7 cellular contexts compared by ENCODE assay signal in the genomic region with DNA sequence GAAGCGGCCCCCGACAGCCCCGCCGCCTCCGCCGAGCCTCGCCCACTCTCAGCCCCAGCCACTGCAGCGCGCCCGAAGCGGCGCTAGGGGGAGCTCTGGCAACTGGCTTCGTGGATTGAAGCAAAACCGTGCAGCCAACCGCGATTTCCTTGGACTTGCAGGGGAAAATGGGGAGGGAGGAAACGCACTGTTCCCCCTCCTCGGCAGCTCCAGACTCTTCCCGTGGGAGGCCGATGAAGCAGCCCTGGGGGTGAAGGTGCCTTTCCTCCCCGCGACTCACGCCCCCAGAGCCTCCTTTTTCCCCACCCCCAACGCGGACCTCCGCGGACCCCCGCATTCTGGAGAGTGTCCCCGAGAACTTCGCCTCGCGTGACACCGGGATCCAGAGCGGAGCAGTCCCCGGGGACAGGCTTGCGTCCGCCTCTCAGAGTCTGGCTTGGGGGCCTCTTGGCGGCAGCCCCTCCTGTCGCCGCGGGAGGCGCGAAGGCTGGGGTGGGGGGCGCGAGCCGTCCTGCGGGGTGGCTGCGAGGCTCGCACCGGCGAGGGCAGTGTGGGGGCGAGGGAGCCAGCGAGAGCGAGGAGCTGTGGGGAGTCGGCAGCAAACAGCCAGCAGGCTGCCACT. TPM values are rescaled to one million over a fixed set of nuclear protein-coding genes. Genes with fewer than 3 reads are reported as not detected.
DNase-seq lines count a peak whose midpoint lies in the region; ATAC-seq, FAIRE-seq and TF ChIP-seq lines count a peak whose summit lies in the region.

No MANE protein-coding gene starts in this region.

- H3K27ac ChIP-seq in sigmoid colon, result peak overlapping the region; percentile 97 to 99 (median 98)

- no peak for TF ChIP-seq POLR2A in GM12891 (IDR thresholded peaks at IDR 0.05; ENCODE audit: low read depth, low read length)
- TF ChIP-seq POLR2A in sigmoid colon (IDR thresholded peaks at IDR 0.05), result peak in 1 of 2 donors; percentile 19

- H3K4me1 ChIP-seq in iPS-15b (ENCODE audit: control insufficient read depth, insufficient read depth, low read length), result peaks cover 7% of the 10 kb centered on the region
- H3K4me1 ChIP-seq in sigmoid colon, result peaks cover 0 to 39% (median 25%) of the 10 kb centered on the region in 4 donors

- peak; percentile 82 for FAIRE-seq in GM12891 (lab: Jason Lieb, UNC)

- TF ChIP-seq CTCF in brain (conservative IDR thresholded peaks at IDR 0.05) (peak; percentile 86 to 96), sigmoid colon (IDR thresholded peaks at IDR 0.05) (peak; percentile 94 to 98 (median 96))

- H3K9me3 Mint-ChIP-seq in brain, result peaks cover 0 to 9% (median 0%) of the 10 kb centered on the region in 5 experiments

- intact Hi-C loops in sigmoid colon (cut with DNase I), result loop anchor here (1.0 to 2.0 kb wide), 3 partner anchors 239 to 436 kb away; no protein-coding TSS in a partner anchor

- peaks cover 44% of the 10 kb centered on the region for H3K27me3 ChIP-seq in iPS-15b (ENCODE audit: control insufficient read depth, insufficient read depth, low read length)
- H3K27me3 ChIP-seq in sigmoid colon, result no peaks in the 10 kb centered on the region

- H3K36me3 Mint-ChIP-seq in brain, result no peaks in the 10 kb centered on the region

- no peaks in the 10 kb centered on the region for H3K9me3 ChIP-seq in iPS-15b (ENCODE audit: control insufficient read depth, insufficient read depth, low read length)
- H3K9me3 ChIP-seq in sigmoid colon, result no peaks in the 10 kb centered on the region

- DNase-seq in GM12891 (ENCODE audit: insufficient read length, low spot score), result peak; percentile 87
- peak; percentile 30 for DNase-seq in NCI-H2081 treated with DMSO at 0.1 percent for 48 hours (lab: John Stamatoyannopoulos, UW)
- DNase-seq in UCSD-AML1 (lab: John Stamatoyannopoulos, UW; ENCODE audit: unreplicated experiment), result peak; percentile 86
- peak; percentile 97 for DNase-seq in sigmoid colon

- peaks cover 11% of the 10 kb centered on the region for H3K27me3 Mint-ChIP-seq in brain

- H3K4me1 Mint-ChIP-seq in brain, result peaks cover 35% of the 10 kb centered on the region

- H3K4me3 Mint-ChIP-seq in brain, result peak overlapping the region; percentile 92 to 94 (median 94)

- H3K36me3 ChIP-seq in iPS-15b (ENCODE audit: control insufficient read depth, insufficient read depth, low read length) (no peaks in the 10 kb centered on the region), sigmoid colon (no peaks in the 10 kb centered on the region)

- no peak for ATAC-seq in HG03460 (IDR thresholded peaks at IDR 0.05; ENCODE audit: unreplicated experiment)

- H3K9ac ChIP-seq in iPS-15b (ENCODE audit: low read depth, low read length), result peak overlapping the region; percentile 54

- peak overlapping the region; percentile 62 for H3K4me3 ChIP-seq in iPS-15b (ENCODE audit: low read depth, low read length)
- H3K4me3 ChIP-seq in sigmoid colon, result peak overlapping the region; percentile 80 to 96 (median 93)

- H3K27ac Mint-ChIP-seq in brain, result peak overlapping the region; percentile 98 to 99 (median 99)

- peak in 1 of 4 donors; percentile 2 for TF ChIP-seq EP300 in sigmoid colon (IDR thresholded peaks at IDR 0.05)

- 0% methylated on average over 55 of the region's 55 CpGs for WGBS in sigmoid colon, 2 donors

TF ChIP-seq in GM12891, 5 proteins besides CTCF, POLR2A, EP300 and RAD21:
- 0 out of 2 replicates have a peak, but pooled peaks have one; percentile 55 for TF ChIP-seq POU2F2 (IDR thresholded peaks at IDR 0.05; ENCODE audit: low read depth, low read length)
- no peak for TF ChIP-seq SPI1 (IDR thresholded peaks at IDR 0.05; ENCODE audit: low read depth, low read length)
- no peak for TF ChIP-seq POLR2AphosphoS5 (IDR thresholded peaks at IDR 0.05; ENCODE audit: low read depth, low read length)
- no peak for TF ChIP-seq TAF1 (IDR thresholded peaks at IDR 0.05; ENCODE audit: low read depth, low read length)
- peak; percentile 37 for TF ChIP-seq PAX5 (IDR thresholded peaks at IDR 0.05; ENCODE audit: insufficient read depth, low read length, severe bottlenecking)

RNA-seq across cellular contexts. Expression of a gene that starts 3.8 kb away (rescaled TPM):
- polyA plus RNA-seq in GM12891 (2012; ENCODE audit: low read depth, missing spikeins), result 0.19 TPM
- 9.6 TPM for polyA plus RNA-seq in brain (ENCODE audit: insufficient read depth, low read depth, low replicate concordance)
- total RNA-seq in sigmoid colon, result 10 to 100 TPM in 2 of 4 donors, 1 to 10 TPM in 2; 4.4 to 17.4 (median 10.2) TPM
- polyA plus RNA-seq in sigmoid colon, result 1 to 10 TPM; 2.3 to 6.7 (median 6.0) TPM

Comparison
In these comparisons a context has a peak if more than half of its experiments do, and no peak if none do; other contexts are left out.
1. DNase-seq: peak in every context shown above with its lines; median percentile 97 in sigmoid colon; 87 in GM12891; 86 in UCSD-AML1; 30 in NCI-H2081 treated with DMSO at 0.1 percent for 48 hours.